19 cellular contexts compared by ENCODE assay signal in genomic region chr1:97844552-97845089, GRCh38.
"Had no signal": no experiment of that assay in that cellular context is flagged by ENCODE, and none has a peak within 500 bp of the region (broad histone marks: within the 10 kb centered on the region; RNA-seq: fewer than 3 reads in every experiment).

No MANE protein-coding gene starts in this region.

- H3K27ac Mint-ChIP-seq: naive thymus-derived CD8-positive, alpha-beta T cell; progenitor cell of endocrine pancreas had no signal

- ATAC-seq: gastrocnemius medialis; left lung; naive thymus-derived CD8-positive, alpha-beta T cell had no signal

- FAIRE-seq: keratinocyte, small intestine had no signal

- DNase-seq: cerebellar nuclear complex; cortex of kidney; foreskin fibroblast; gastrocnemius medialis; head of caudate nucleus; mammary epithelial cell; naive thymus-derived CD8-positive, alpha-beta T cell; right lobe of liver; small intestine; stimulated activated CD4-positive, alpha-beta T cell treated with anti-CD3 and anti-CD28 coated beads, Interleukin-12 subunit alpha, Interleukin-12 subunit beta, amount 100 ng/mL, for 4 hours; stimulated activated CD4-positive, alpha-beta T cell treated with anti-CD3 and anti-CD28 coated beads, Interleukin-1b, Interleukin-23, amount 100 ng/mL, for 48 hours; stimulated activated CD4-positive, alpha-beta T cell treated with anti-CD3 and anti-CD28 coated beads, Interleukin-4, amount 100 ng/mL, for 1 hour; stimulated activated CD8-positive, alpha-beta memory T cell treated with anti-CD3 and anti-CD28 coated beads, Interleukin-4, amount 100 ng/mL, for 48 hours; stimulated activated naive CD4-positive, alpha-beta T cell treated with Interleukin-2 at 50 U/mL for 16 hours; uterus had no signal

- H3K4me3 Mint-ChIP-seq: naive thymus-derived CD8-positive, alpha-beta T cell; neural crest cell had no signal

- H3K27me3 Mint-ChIP-seq: naive thymus-derived CD8-positive, alpha-beta T cell; progenitor cell of endocrine pancreas had no signal

- H3K9me3 Mint-ChIP-seq: naive thymus-derived CD8-positive, alpha-beta T cell had no signal
